In genomic region chr9:128554155-128554862, GRCh38 we compare ENCODE assay signal across 8 cellular contexts. TPM values are rescaled to one million over a fixed set of nuclear protein-coding genes. Genes with fewer than 3 reads are reported as not detected.
DNase-seq lines count a peak whose midpoint lies in the region; ATAC-seq and TF ChIP-seq lines count a peak whose summit lies in the region.

No MANE protein-coding gene starts in this region.

- intact Hi-C loops in ascending aorta (cut with DNase I) = loop anchor here (5.0 kb wide), 1 partner anchor 182 kb away; the partner anchor contains the start of gene URM1
- intact Hi-C loops in natural killer cell (cut with micrococcal nuclease) = no loop called here

- H3K9me3 Mint-ChIP-seq in osteocyte (ENCODE audit: unreplicated experiment) (no peaks in the 10 kb centered on the region), natural killer cell (no peaks in the 10 kb centered on the region)

- H3K4me3 Mint-ChIP-seq in osteocyte (ENCODE audit: unreplicated experiment) = no peak overlapping the region
- H3K4me3 Mint-ChIP-seq in natural killer cell = no peak overlapping the region

- no peaks in the 10 kb centered on the region for H3K9me2 ChIP-seq in DOHH2 (replicated peaks; ENCODE audit: control insufficient read depth, low read length)

- H4K20me1 ChIP-seq in DOHH2 (ENCODE audit: control insufficient read depth, insufficient read depth, low read depth, low read length) (peaks cover 15% of the 10 kb centered on the region; the same call in 1 of the 2 replicates), smooth muscle cell (ENCODE audit: low read depth) (peaks cover 63% of the 10 kb centered on the region)

- H3K27me3 ChIP-seq in DOHH2 (ENCODE audit: control insufficient read depth, low read length) (no peaks in the 10 kb centered on the region), ascending aorta (no peaks in the 10 kb centered on the region), iPS DF 6.9 (ENCODE audit: control insufficient read depth, insufficient read depth, low read length) (no peaks in the 10 kb centered on the region), smooth muscle cell (ENCODE audit: low read depth) (no peaks in the 10 kb centered on the region)

- H3K79me2 ChIP-seq in DOHH2 (ENCODE audit: control insufficient read depth, low read length) (peaks cover 66% of the 10 kb centered on the region), smooth muscle cell (ENCODE audit: low read depth) (peaks cover 55% of the 10 kb centered on the region)

- no CpG with 5 or more reads among the region's 5 CpGs for WGBS in iPS DF 6.9 (ENCODE audit: insufficient coverage, insufficient read length)
- WGBS in smooth muscle cell (ENCODE audit: low lambda C conversion rate) = 3% methylated on average over 5 of the region's 5 CpGs

- peaks cover 17% of the 10 kb centered on the region for H3K36me3 ChIP-seq in DOHH2 (ENCODE audit: control insufficient read depth, low read length)
- no peaks in the 10 kb centered on the region for H3K36me3 ChIP-seq in ascending aorta
- H3K36me3 ChIP-seq in iPS DF 6.9 (ENCODE audit: control insufficient read depth, insufficient read depth, low read length) = no peaks in the 10 kb centered on the region
- no peaks in the 10 kb centered on the region for H3K36me3 ChIP-seq in smooth muscle cell (ENCODE audit: low read depth)

- H3K4me1 Mint-ChIP-seq in osteocyte (ENCODE audit: unreplicated experiment) (peaks cover 53% of the 10 kb centered on the region), natural killer cell (peaks cover 50 to 52% of the 10 kb centered on the region in 2 donors)

- H3F3A ChIP-seq in DOHH2 (ENCODE audit: control insufficient read depth, insufficient read depth) (peaks cover 9% of the 10 kb centered on the region; the same call in 1 of the 2 replicates), smooth muscle cell (ENCODE audit: low read depth) (peaks cover 29% of the 10 kb centered on the region)

- no peak overlapping the region for H2AFZ ChIP-seq in smooth muscle cell (ENCODE audit: low read depth)

- H3K9me3 ChIP-seq in DOHH2 (ENCODE audit: control insufficient read depth, insufficient read depth, low read length) (no peaks in the 10 kb centered on the region), ascending aorta (no peaks in the 10 kb centered on the region), iPS DF 6.9 (ENCODE audit: control insufficient read depth, insufficient read depth, low read length) (no peaks in the 10 kb centered on the region), smooth muscle cell (replicated peaks; ENCODE audit: low read depth) (no peaks in the 10 kb centered on the region)

- H3K4me2 ChIP-seq in DOHH2 (ENCODE audit: low read length) (peak overlapping the region; percentile 92), smooth muscle cell (peak overlapping the region; percentile 94)

- TF ChIP-seq CTCF in DOHH2 (IDR thresholded peaks at IDR 0.05; ENCODE audit: low read depth, low read length, poor library complexity, severe bottlenecking) (no peak), ascending aorta (IDR thresholded peaks at IDR 0.05) (no peak), smooth muscle cell (IDR thresholded peaks at IDR 0.05; ENCODE audit: borderline replicate concordance, insufficient read depth, poor library complexity, severe bottlenecking) (no peak), osteocyte (IDR thresholded peaks at IDR 0.05) (no peak), natural killer cell (IDR thresholded peaks at IDR 0.05) (no peak)

- peak overlapping the region; percentile 93 for H3K9ac ChIP-seq in smooth muscle cell (ENCODE audit: low read depth)

- no peaks in the 10 kb centered on the region for H3K27me3 Mint-ChIP-seq in osteocyte (ENCODE audit: unreplicated experiment)
- H3K27me3 Mint-ChIP-seq in natural killer cell (ENCODE audit: low read depth in 2 of 2) = no peaks in the 10 kb centered on the region

- H3K4me3 ChIP-seq in DOHH2 (ENCODE audit: low read length) (peak overlapping the region; percentile 84), ascending aorta (peak overlapping the region; percentile 94 to 96), iPS DF 6.9 (ENCODE audit: low read length) (no peak overlapping the region; the same call in 1 of the 2 replicates), smooth muscle cell (peak overlapping the region; percentile 92)

- H3K27ac Mint-ChIP-seq in osteocyte (ENCODE audit: unreplicated experiment) (no peak overlapping the region), natural killer cell (no peak overlapping the region)

- H3K4me1 ChIP-seq in DOHH2 (ENCODE audit: control insufficient read depth, low read length) (peaks cover 64% of the 10 kb centered on the region), ascending aorta (peaks cover 13 to 61% of the 10 kb centered on the region in 2 donors), iPS DF 6.9 (ENCODE audit: control insufficient read depth, insufficient read depth, low read length) (peaks cover 9% of the 10 kb centered on the region), smooth muscle cell (ENCODE audit: low read depth) (peaks cover 52% of the 10 kb centered on the region)

- H3K27ac ChIP-seq in DOHH2 (ENCODE audit: low read depth, low read length) (peak overlapping the region; percentile 9; the same call in 1 of the 2 replicates), ascending aorta (peak overlapping the region; percentile 96 to 98), iPS DF 6.9 (ENCODE audit: low read length) (no peak overlapping the region), smooth muscle cell (ENCODE audit: low read depth) (peak overlapping the region; percentile 81)

- DNase-seq in NAMALWA (ENCODE audit: low spot score) (peak; percentile 65), ascending aorta (ENCODE audit: low spot score in 2 of 2) (peak in 1 of 2 donors; percentile 84), iPS DF 6.9 (ENCODE audit: low read depth, low spot score) (peak; percentile 50), smooth muscle cell (lab: John Stamatoyannopoulos, UW; ENCODE audit: unreplicated experiment) (no peak), occipital lobe (lab: John Stamatoyannopoulos, UW) (no peak), osteocyte (ENCODE audit: extremely low spot score, unreplicated experiment) (no peak), natural killer cell (no peak)

- ATAC-seq in natural killer cell = no peak

- H3K36me3 Mint-ChIP-seq in osteocyte (ENCODE audit: unreplicated experiment) (peaks cover 1% of the 10 kb centered on the region), natural killer cell (no peaks in the 10 kb centered on the region)

RNA-seq across cellular contexts. Expression of gene SPTAN1, which starts 1.9 kb away (rescaled TPM):
- total RNA-seq in ascending aorta (687 TPM), smooth muscle cell (143 and 145 TPM in 2 replicates), occipital lobe (914 TPM), osteocyte (355 and 365 TPM in 2 replicates), natural killer cell (100 to 1,000 TPM; 301 to 420 (median 400) TPM)
- polyA plus RNA-seq in smooth muscle cell = 84.9 and 115 TPM in 2 replicates

RNA-seq across cellular contexts. Expression of gene GLE1, which starts 49.8 kb away (rescaled TPM):
- total RNA-seq in ascending aorta (6.3 TPM), smooth muscle cell (14.1 and 16.0 TPM in 2 replicates), occipital lobe (18.9 TPM), osteocyte (17.2 and 17.4 TPM in 2 replicates), natural killer cell (10 to 100 TPM; 21.2 to 33.3 (median 23.3) TPM)
- polyA plus RNA-seq in smooth muscle cell = 11.2 and 11.8 TPM in 2 replicates

Comparison
In these comparisons a context has a peak if more than half of its experiments do, and no peak if none do; other contexts are left out.
1. DNase-seq: peak in NAMALWA (single experiment) and iPS DF 6.9 (single experiment); none in smooth muscle cell (single experiment), occipital lobe (single experiment), osteocyte (single experiment) and natural killer cell (single experiment).